In genomic region chr13:39688278-39688677, GRCh38 we compare ENCODE assay signal across 17 cellular contexts. TPM values are rescaled to one million over a fixed set of nuclear protein-coding genes. Genes with fewer than 3 reads are reported as not detected.
DNase-seq lines count a peak whose midpoint lies in the region; ATAC-seq and TF ChIP-seq lines count a peak whose summit lies in the region.
"Had no signal": no experiment of that assay in that cellular context is flagged by ENCODE, and none has a peak within 500 bp of the region (broad histone marks: within the 10 kb centered on the region; RNA-seq: fewer than 3 reads in every experiment).

No MANE protein-coding gene starts in this region.

- TF ChIP-seq CTCF in IMR-90 (conservative IDR thresholded peaks at IDR 0.05; ENCODE audit: low read depth, low read length) (no peak), Peyer's patch (IDR thresholded peaks at IDR 0.05) (no peak)

- H3K36me3 ChIP-seq in IMR-90 (ENCODE audit: control insufficient read depth, insufficient read depth, low read length) (peaks cover 6% of the 10 kb centered on the region; the same call in 1 of the 2 replicates), Peyer's patch (peaks cover 0 to 8% (median 0%) of the 10 kb centered on the region in 3 donors)
- H3K36me3 ChIP-seq: ovary had no signal

- no peak overlapping the region for H2AK9ac ChIP-seq in IMR-90 (replicated peaks; ENCODE audit: low read depth, low read length, poor library complexity)

- H3K4me3 Mint-ChIP-seq in activated naive CD8-positive, alpha-beta T cell = no peak overlapping the region

- no peaks in the 10 kb centered on the region for H3K27me3 Mint-ChIP-seq in activated naive CD8-positive, alpha-beta T cell

- no peaks in the 10 kb centered on the region for H4K20me1 ChIP-seq in IMR-90 (ENCODE audit: insufficient read depth, low read length)

- H3K14ac ChIP-seq in IMR-90 (replicated peaks; ENCODE audit: low read depth, low read length) = 0 out of 2 replicates have a peak overlapping the region, but pooled peaks have one; percentile 29

- H3K9me1 ChIP-seq in IMR-90 (ENCODE audit: insufficient read depth, low read length) = peaks cover 7% of the 10 kb centered on the region; the same call in 1 of the 2 replicates

- dilution Hi-C loops in IMR-90 (cut with HindIII; ENCODE audit: low sequenced_read_pairs, unreplicated experiment) = no loop called here

- H3K4me1 ChIP-seq in IMR-90 (ENCODE audit: control insufficient read depth, insufficient read depth, low read length) (peaks cover 6% of the 10 kb centered on the region), Peyer's patch (no peaks in the 10 kb centered on the region)

- H3K4me2 ChIP-seq in IMR-90 (ENCODE audit: low read depth, low read length) = no peak overlapping the region

- H4K8ac ChIP-seq in IMR-90 (ENCODE audit: low read depth in 2 of 2, low read length in 2 of 2) = no peak overlapping the region

- no peak overlapping the region for H3K27ac ChIP-seq in IMR-90 (ENCODE audit: insufficient read depth, low read length)
- no peak overlapping the region for H3K27ac ChIP-seq in Peyer's patch
- H3K27ac ChIP-seq: brain microvascular endothelial cell, epithelial cell of prostate, ovary had no signal

- H3K9ac ChIP-seq in IMR-90 (ENCODE audit: low read depth, low read length) = no peak overlapping the region

- intact Hi-C loops in IMR-90 (cut with micrococcal nuclease) = loop anchor here (10.0 kb wide), 1 partner anchor 1087 kb away; the partner anchor contains the start of gene MRPS31

- CTCF ChIA-PET in IMR-90 (lab: Yijun Ruan, JAX) = no interaction called here

- H2AK5ac ChIP-seq in IMR-90 (ENCODE audit: low read depth, low read length) = peak overlapping the region; percentile 37; the same call in 1 of the 2 replicates

- no peak overlapping the region for H2AFZ ChIP-seq in IMR-90 (replicated peaks; ENCODE audit: low read length, poor library complexity)

- no TSS peak for BruUV-seq in IMR-90 (replicated peaks; lab: Mats Ljungman, UMichigan)

- H3K56ac ChIP-seq in IMR-90 (ENCODE audit: extremely low read depth, insufficient read depth, low read length) = no peak overlapping the region

- H3K23ac ChIP-seq in IMR-90 (ENCODE audit: low read depth, low read length) = no peak overlapping the region

- no peak overlapping the region for H4K5ac ChIP-seq in IMR-90 (ENCODE audit: low read depth, low read length)

- DNase-seq in IMR-90 (no peak), Peyer's patch (no peak), NCI-H1436 treated with DMSO at 0.1 percent for 48 hours (lab: John Stamatoyannopoulos, UW) (no peak), ecto neural progenitor cell (ENCODE audit: low spot score) (no peak)
- DNase-seq: activated T-cell treated with anti-CD3 and anti-CD28 coated beads for 4 hours, C1 segment of cervical spinal cord, hippocampal formation, NCI-H1930, ovary, T-helper 9 cell had no signal

- TF ChIP-seq RAD21 in IMR-90 (IDR thresholded peaks at IDR 0.05; ENCODE audit: low read length) = no peak

- no peak overlapping the region for H3K4ac ChIP-seq in IMR-90 (ENCODE audit: low read depth, low read length)

- H3K27ac Mint-ChIP-seq in activated naive CD8-positive, alpha-beta T cell = peak overlapping the region; percentile 77

- H2BK15ac ChIP-seq in IMR-90 (ENCODE audit: low read depth, low read length) = no peak overlapping the region

- no peaks in the 10 kb centered on the region for H3K27me3 ChIP-seq in IMR-90 (ENCODE audit: control insufficient read depth, insufficient read depth, low read length)
- no peaks in the 10 kb centered on the region for H3K27me3 ChIP-seq in Peyer's patch
- H3K27me3 ChIP-seq: brain microvascular endothelial cell, ovary had no signal

- H2BK20ac ChIP-seq in IMR-90 (ENCODE audit: low read depth, low read length) = no peak overlapping the region; the same call in 1 of the 2 replicates

- H3K18ac ChIP-seq in IMR-90 (ENCODE audit: low read depth, low read length) = no peak overlapping the region

- H3K4me3 ChIP-seq in IMR-90 (ENCODE audit: insufficient read depth, low read depth, low read length) (no peak overlapping the region), Peyer's patch (no peak overlapping the region)
- H3K4me3 ChIP-seq: lung, ovary had no signal

- POLR2A ChIA-PET in IMR-90 (lab: Charles Lee; ENCODE audit: unreplicated experiment) = interaction anchor here (0.7 kb wide), 1 partner anchor 12 kb away, joined by 4 read pairs; no protein-coding TSS in a partner anchor

- H2BK5ac ChIP-seq in IMR-90 (ENCODE audit: low read depth, low read length, poor library complexity, severe bottlenecking) = peak overlapping the region; percentile 5

- 89% methylated on average over 1 of the region's 3 CpGs; no CpG with 5 or more reads in 1 of the 2 experiments for WGBS in IMR-90 (ENCODE audit: extremely low coverage in 2 of 2, insufficient read length in 1 of 2), 2 experiments

- H2BK120ac ChIP-seq in IMR-90 (ENCODE audit: low read depth, low read length) = no peak overlapping the region

- H4K91ac ChIP-seq in IMR-90 (ENCODE audit: insufficient read depth, low read depth, low read length) = no peak overlapping the region

- H3K9me3 Mint-ChIP-seq in activated naive CD8-positive, alpha-beta T cell (ENCODE audit: low read depth) = no peaks in the 10 kb centered on the region

- H3K9me3 ChIP-seq in IMR-90 (ENCODE audit: control insufficient read depth, insufficient read depth, low read length) (no peaks in the 10 kb centered on the region), Peyer's patch (no peaks in the 10 kb centered on the region)
- H3K9me3 ChIP-seq: ovary had no signal

- no peak for TF ChIP-seq POLR2A in IMR-90 (IDR thresholded peaks at IDR 0.05; ENCODE audit: low read depth, low read length)
- TF ChIP-seq POLR2A in Peyer's patch (IDR thresholded peaks at IDR 0.05) = no peak

- in situ Hi-C loops in IMR-90 (cut with MboI; ENCODE audit: low sequenced_read_pairs) = loop anchor here (25.0 kb wide), 1 partner anchor 999 kb away; no protein-coding TSS in a partner anchor

- ATAC-seq in GM18498 (IDR thresholded peaks at IDR 0.05; ENCODE audit: unreplicated experiment) = peak; percentile 27
- peak; percentile 11 for ATAC-seq in GM21528 (IDR thresholded peaks at IDR 0.05; ENCODE audit: low FRiP score, unreplicated experiment)
- ATAC-seq in IMR-90 (ENCODE audit: low read depth) = no peak
- no peak for ATAC-seq in HG03280 (IDR thresholded peaks at IDR 0.05; ENCODE audit: unreplicated experiment)

- H3K36me3 Mint-ChIP-seq in activated naive CD8-positive, alpha-beta T cell = peaks cover 9% of the 10 kb centered on the region

- H3K79me1 ChIP-seq in IMR-90 (ENCODE audit: low read depth in 1 of 2, low read length in 2 of 2) = no peaks in the 10 kb centered on the region

- peaks cover 13% of the 10 kb centered on the region for H3K4me1 Mint-ChIP-seq in activated naive CD8-positive, alpha-beta T cell (ENCODE audit: low read depth)

TF ChIP-seq in IMR-90, 13 proteins besides CTCF, POLR2A, EP300 and RAD21:
- TF ChIP-seq, protein P1, sequence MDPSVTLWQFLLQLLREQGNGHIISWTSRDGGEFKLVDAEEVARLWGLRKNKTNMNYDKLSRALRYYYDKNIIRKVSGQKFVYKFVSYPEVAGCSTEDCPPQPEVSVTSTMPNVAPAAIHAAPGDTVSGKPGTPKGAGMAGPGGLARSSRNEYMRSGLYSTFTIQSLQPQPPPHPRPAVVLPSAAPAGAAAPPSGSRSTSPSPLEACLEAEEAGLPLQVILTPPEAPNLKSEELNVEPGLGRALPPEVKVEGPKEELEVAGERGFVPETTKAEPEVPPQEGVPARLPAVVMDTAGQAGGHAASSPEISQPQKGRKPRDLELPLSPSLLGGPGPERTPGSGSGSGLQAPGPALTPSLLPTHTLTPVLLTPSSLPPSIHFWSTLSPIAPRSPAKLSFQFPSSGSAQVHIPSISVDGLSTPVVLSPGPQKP (IDR thresholded peaks at IDR 0.05; ENCODE audit: borderline replicate concordance, low read depth, low read length) = no peak
- TF ChIP-seq RCOR1 (IDR thresholded peaks at IDR 0.05; ENCODE audit: insufficient replicate concordance, low read length) = no peak
- no peak for TF ChIP-seq FOS (IDR thresholded peaks at IDR 0.05; ENCODE audit: low read depth, low read length)
- no peak for TF ChIP-seq USF2 (IDR thresholded peaks at IDR 0.05; ENCODE audit: low read depth, low read length)
- no peak for TF ChIP-seq CEBPB (IDR thresholded peaks at IDR 0.05; ENCODE audit: low read depth, low read length)
- no peak for TF ChIP-seq MAFK (IDR thresholded peaks at IDR 0.05; ENCODE audit: low read depth, low read length)
- TF ChIP-seq RFX5 (IDR thresholded peaks at IDR 0.05; ENCODE audit: low read depth, low read length) = no peak
- no peak for TF ChIP-seq MAZ (IDR thresholded peaks at IDR 0.05; ENCODE audit: borderline replicate concordance, low read depth, low read length)

RNA-seq across cellular contexts. Expression of gene COG6, which starts 32.8 kb away (rescaled TPM):
- total RNA-seq in IMR-90 (2012; rRNA removed) = 37.5 and 46.1 TPM in 2 replicates
- 20.3 and 22.8 TPM in 2 replicates for polyA plus RNA-seq in IMR-90 (2012; rRNA removed)
- polyA plus RNA-seq in IMR-90 (2012; cell fraction: cytosol; rRNA removed) = 5.4 and 6.9 TPM in 2 replicates
- polyA plus RNA-seq in IMR-90 (2012; cell fraction: nucleus; rRNA removed; ENCODE audit: low replicate concordance) = 3.4 and 33.1 TPM in 2 replicates
- 10 to 100 TPM; 11.1 to 61.9 (median 21.5) TPM for total RNA-seq in Peyer's patch

Comparison
In these comparisons a context has a peak if more than half of its experiments do, and no peak if none do; other contexts are left out.
1. ATAC-seq: peak in GM18498 (single experiment) and GM21528 (single experiment); none in IMR-90 (single experiment) and HG03280 (single experiment).